Comparison of ENCODE assay signal across 9 cellular contexts in the genomic region with DNA sequence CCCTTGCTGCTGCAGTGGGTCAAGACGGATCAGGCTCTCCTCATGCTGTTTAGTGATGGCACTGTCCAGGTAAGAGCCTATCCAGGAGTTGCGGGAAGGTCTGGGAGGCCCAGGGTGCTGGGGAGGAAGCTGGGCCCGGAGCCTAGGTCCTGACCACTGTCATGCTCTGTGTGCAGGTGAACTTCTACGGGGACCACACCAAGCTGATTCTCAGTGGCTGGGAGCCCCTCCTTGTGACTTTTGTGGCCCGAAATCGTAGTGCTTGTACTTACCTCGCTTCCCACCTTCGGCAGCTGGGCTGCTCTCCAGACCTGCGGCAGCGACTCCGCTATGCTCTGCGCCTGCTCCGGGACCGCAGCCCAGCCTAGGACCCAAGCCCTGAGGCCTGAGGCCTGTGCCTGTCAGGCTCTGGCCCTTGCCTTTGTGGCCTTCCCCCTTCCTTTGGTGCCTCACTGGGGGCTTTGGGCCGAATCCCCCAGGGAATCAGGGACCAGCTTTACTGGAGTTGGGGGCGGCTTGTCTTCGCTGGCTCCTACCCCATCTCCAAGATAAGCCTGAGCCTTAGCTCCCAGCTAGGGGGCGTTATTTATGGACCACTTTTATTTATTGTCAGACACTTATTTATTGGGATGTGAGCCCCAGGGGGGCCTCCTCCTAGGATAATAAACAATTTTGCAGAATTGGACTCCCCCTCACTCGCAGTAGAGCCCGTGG. TPM values are rescaled to one million over a fixed set of nuclear protein-coding genes. Genes with fewer than 3 reads are reported as not detected.
DNase-seq lines count a peak whose midpoint lies in the region; ATAC-seq and TF ChIP-seq lines count a peak whose summit lies in the region.
"Had no signal": no experiment of that assay in that cellular context is flagged by ENCODE, and none has a peak within 500 bp of the region (broad histone marks: within the 10 kb centered on the region; RNA-seq: fewer than 3 reads in every experiment).

No MANE protein-coding gene starts in this region.

- TF ChIP-seq POLR2A in adrenal gland (IDR thresholded peaks at IDR 0.05), result no peak

- H3K4me1 ChIP-seq in CD8-positive, alpha-beta memory T cell (ENCODE audit: insufficient read depth, low read length), result peaks cover 66% of the 10 kb centered on the region
- peaks cover 50 to 68% of the 10 kb centered on the region in 2 donors for H3K4me1 ChIP-seq in adrenal gland (replicated peaks in 1 of 2)
- H3K4me1 ChIP-seq in naive thymus-derived CD4-positive, alpha-beta T cell (ENCODE audit: control insufficient read depth in 2 of 2, insufficient read depth in 2 of 2, low read length in 2 of 2), result peaks cover 56 to 62% of the 10 kb centered on the region in 2 donors

- peaks cover 0 to under 1% of the 10 kb centered on the region in 2 donors for H3K27me3 Mint-ChIP-seq in CD8-positive, alpha-beta memory T cell
- H3K27me3 Mint-ChIP-seq in naive thymus-derived CD4-positive, alpha-beta T cell, result peaks cover 0 to 3% (median 0%) of the 10 kb centered on the region in 5 donors

- peak overlapping the region; percentile 59 to 91 (median 88) for H3K27ac Mint-ChIP-seq in CD8-positive, alpha-beta memory T cell
- peak overlapping the region; percentile 40 to 96 (median 90) for H3K27ac Mint-ChIP-seq in naive thymus-derived CD4-positive, alpha-beta T cell

- intact Hi-C loops in adrenal gland (cut with DNase I), result no loop called here
- intact Hi-C loops in naive thymus-derived CD4-positive, alpha-beta T cell (cut with micrococcal nuclease), result loop anchor here (5.0 to 10.0 kb wide), 3 partner anchors 399 to 777 kb away; partner anchors contain the start of genes TESK2 (in 2 of the 2), NASP (in 1 of the 2) and ZSWIM5 (in 1 of the 2)

- H3K27me3 ChIP-seq in CD8-positive, alpha-beta memory T cell (ENCODE audit: insufficient read depth, low read length, poor library complexity, severe bottlenecking), result no peaks in the 10 kb centered on the region
- no peaks in the 10 kb centered on the region for H3K27me3 ChIP-seq in adrenal gland
- H3K27me3 ChIP-seq in naive thymus-derived CD4-positive, alpha-beta T cell (ENCODE audit: control insufficient read depth in 2 of 2, insufficient read depth in 2 of 2, low read length in 2 of 2), result no peaks in the 10 kb centered on the region

- peak overlapping the region in 2 of 7 donors; percentile 21 to 74 for H3K4me3 Mint-ChIP-seq in CD8-positive, alpha-beta memory T cell
- peak overlapping the region in 9 of 10 donors; percentile 14 to 59 (median 47) for H3K4me3 Mint-ChIP-seq in naive thymus-derived CD4-positive, alpha-beta T cell

- CTCF ChIA-PET in CD8-positive, alpha-beta memory T cell (lab: Charles Lee), result interaction anchor here (0.9 to 1.2 kb wide), 2 partner anchors 12 to 13 kb away, joined by 3 to 4 read pairs; no protein-coding TSS in a partner anchor
- CTCF ChIA-PET in naive thymus-derived CD4-positive, alpha-beta T cell (lab: Charles Lee), result interaction anchor here (1.1 kb wide), 1 partner anchor 21 kb away, joined by 3 read pairs; no protein-coding TSS in a partner anchor

- H3K36me3 Mint-ChIP-seq in CD8-positive, alpha-beta memory T cell, result peaks cover 14 to 62% (median 14%) of the 10 kb centered on the region in 3 donors
- H3K36me3 Mint-ChIP-seq in naive thymus-derived CD4-positive, alpha-beta T cell, result peaks cover 11 to 47% (median 34%) of the 10 kb centered on the region in 5 donors

- no peaks in the 10 kb centered on the region for H3K9me3 ChIP-seq in CD8-positive, alpha-beta memory T cell (ENCODE audit: low read length)
- H3K9me3 ChIP-seq in adrenal gland (replicated peaks in 1 of 3), result no peaks in the 10 kb centered on the region
- H3K9me3 ChIP-seq in naive thymus-derived CD4-positive, alpha-beta T cell (ENCODE audit: control insufficient read depth in 2 of 3, low read length in 3 of 3), result no peaks in the 10 kb centered on the region

- peaks cover 59 to 73% (median 66%) of the 10 kb centered on the region in 3 donors for H3K4me1 Mint-ChIP-seq in CD8-positive, alpha-beta memory T cell
- peaks cover 42 to 75% (median 67%) of the 10 kb centered on the region in 7 donors for H3K4me1 Mint-ChIP-seq in naive thymus-derived CD4-positive, alpha-beta T cell

- ATAC-seq in naive thymus-derived CD4-positive, alpha-beta T cell, result no peak
- ATAC-seq in GM19455 (IDR thresholded peaks at IDR 0.05; ENCODE audit: unreplicated experiment), result no peak

- H3K36me3 ChIP-seq in CD8-positive, alpha-beta memory T cell (ENCODE audit: insufficient read depth, low read length), result peaks cover 29% of the 10 kb centered on the region
- peaks cover 0 to 40% of the 10 kb centered on the region in 2 donors for H3K36me3 ChIP-seq in adrenal gland (replicated peaks in 1 of 2)
- peaks cover 14 to 46% (median 18%) of the 10 kb centered on the region in 3 experiments for H3K36me3 ChIP-seq in naive thymus-derived CD4-positive, alpha-beta T cell (ENCODE audit: control insufficient read depth in 2 of 3, insufficient read depth in 3 of 3, low read length in 3 of 3)

- H3K9me3 Mint-ChIP-seq in CD8-positive, alpha-beta memory T cell, result no peaks in the 10 kb centered on the region
- H3K9me3 Mint-ChIP-seq in naive thymus-derived CD4-positive, alpha-beta T cell, result peaks cover 0 to 2% (median 0%) of the 10 kb centered on the region in 11 donors

- 93 to 95% (median 94%) methylated on average over 7 to 20 of the region's 20 CpGs for WGBS in adrenal gland, 4 donors

- DNase-seq in CD8-positive, alpha-beta memory T cell, result no peak
- peak in 3 of 7 donors; percentile 17 to 54 (median 24) for DNase-seq in adrenal gland
- DNase-seq in naive thymus-derived CD4-positive, alpha-beta T cell, result peak in 1 of 9 donors; percentile 12
- no peak for DNase-seq in HCEC 1CT
- no peak for DNase-seq in epidermal melanocyte (ENCODE audit: insufficient read length, low spot score)
- DNase-seq: effector CD4-positive, alpha-beta T cell; NCI-H1105; T-helper 9 cell had no signal

- POLR2A ChIA-PET in CD8-positive, alpha-beta memory T cell (lab: Charles Lee), result interaction anchor here (0.6 to 2.5 kb wide), 3 partner anchors 9 to 128 kb away, joined by 3 to 9 read pairs (median 4); no protein-coding TSS in a partner anchor
- POLR2A ChIA-PET in naive thymus-derived CD4-positive, alpha-beta T cell (lab: Charles Lee), result interaction anchor here (0.9 to 18.7 kb wide), 5 partner anchors 10 to 206 kb away, joined by 3 to 709 read pairs (median 17); partner anchors contain the start of gene HECTD3

- TF ChIP-seq CTCF in adrenal gland (IDR thresholded peaks at IDR 0.05), result no peak

- no peak overlapping the region for H3K4me3 ChIP-seq in CD8-positive, alpha-beta memory T cell (ENCODE audit: low read length)
- H3K4me3 ChIP-seq in adrenal gland, result no peak overlapping the region
- H3K4me3 ChIP-seq in naive thymus-derived CD4-positive, alpha-beta T cell (ENCODE audit: low read length), result no peak overlapping the region

- H3K27ac ChIP-seq in CD8-positive, alpha-beta memory T cell (ENCODE audit: low read depth, low read length), result no peak overlapping the region
- H3K27ac ChIP-seq in adrenal gland, result peak overlapping the region in 4 of 5 donors; percentile 96 to 100 (median 99)
- H3K27ac ChIP-seq in naive thymus-derived CD4-positive, alpha-beta T cell (ENCODE audit: low read depth, low read length), result peak overlapping the region; percentile 91

RNA-seq across cellular contexts. Expression of gene DYNLT4, which starts 1.7 kb away (rescaled TPM):
- under 1 TPM; 0.28 to 0.31 TPM for total RNA-seq in CD8-positive, alpha-beta memory T cell
- polyA plus RNA-seq in CD8-positive, alpha-beta memory T cell, result not detected
- total RNA-seq in adrenal gland, result 1 to 10 TPM in 7 of 8 donors, not detected in 1; 1.1 to 9.4 (median 2.6) TPM
- 10 to 100 TPM in 1 of 3 donors, 1 to 10 TPM in 1, not detected in 1; 3.0 to 10.3 TPM for polyA plus RNA-seq in adrenal gland
- 1 to 10 TPM in 2 of 5 experiments, under 1 TPM in 3; 0.31 to 9.7 (median 0.87) TPM for total RNA-seq in naive thymus-derived CD4-positive, alpha-beta T cell
- under 1 TPM in 1 of 2 donors, not detected in 1; 0.47 TPM for polyA plus RNA-seq in naive thymus-derived CD4-positive, alpha-beta T cell

RNA-seq across cellular contexts. Expression of gene BTBD19, which starts 2.9 kb away (rescaled TPM):
- 1 to 10 TPM; 7.3 to 7.8 TPM for total RNA-seq in CD8-positive, alpha-beta memory T cell
- polyA plus RNA-seq in CD8-positive, alpha-beta memory T cell, result 0.24 TPM
- total RNA-seq in adrenal gland, result 10 to 100 TPM in 7 of 8 donors, 1 to 10 TPM in 1; 8.6 to 46.3 (median 21.3) TPM
- 10 to 100 TPM in 2 of 3 donors, 1 to 10 TPM in 1; 4.8 to 67.2 (median 26.5) TPM for polyA plus RNA-seq in adrenal gland
- total RNA-seq in naive thymus-derived CD4-positive, alpha-beta T cell, result 10 to 100 TPM; 11.2 to 47.2 (median 13.5) TPM
- polyA plus RNA-seq in naive thymus-derived CD4-positive, alpha-beta T cell, result under 1 TPM; 0.07 to 0.28 TPM

RNA-seq across cellular contexts. Expression of gene PLK3, which starts 5.3 kb away (rescaled TPM):
- 100 to 1,000 TPM; 104 to 114 TPM for total RNA-seq in CD8-positive, alpha-beta memory T cell
- 22.5 TPM for polyA plus RNA-seq in CD8-positive, alpha-beta memory T cell
- 10 to 100 TPM; 11.2 to 37.5 (median 17.1) TPM for total RNA-seq in adrenal gland
- polyA plus RNA-seq in adrenal gland, result 10 to 100 TPM in 2 of 3 donors, 1 to 10 TPM in 1; 4.9 to 51.8 (median 49.4) TPM
- 100 to 1,000 TPM in 4 of 5 experiments, 10 to 100 TPM in 1; 92.8 to 456 (median 142) TPM for total RNA-seq in naive thymus-derived CD4-positive, alpha-beta T cell
- polyA plus RNA-seq in naive thymus-derived CD4-positive, alpha-beta T cell, result 10 to 100 TPM; 30.5 to 59.1 TPM

RNA-seq across cellular contexts. Expression of gene BEST4, which starts 17.5 kb away (rescaled TPM):
- 1 to 10 TPM; 1.2 to 1.4 TPM for total RNA-seq in CD8-positive, alpha-beta memory T cell
- 0.54 TPM for polyA plus RNA-seq in CD8-positive, alpha-beta memory T cell
- total RNA-seq in adrenal gland, result 1 to 10 TPM in 2 of 8 donors, under 1 TPM in 5, not detected in 1; 0.12 to 3.1 (median 0.68) TPM
- 1 to 10 TPM in 2 of 3 donors, under 1 TPM in 1; 0.09 to 6.2 (median 5.3) TPM for polyA plus RNA-seq in adrenal gland
- 1 to 10 TPM in 2 of 5 experiments, under 1 TPM in 3; 0.77 to 1.4 (median 0.96) TPM for total RNA-seq in naive thymus-derived CD4-positive, alpha-beta T cell
- polyA plus RNA-seq in naive thymus-derived CD4-positive, alpha-beta T cell, result under 1 TPM in 1 of 2 donors, not detected in 1; 0.72 TPM

RNA-seq across cellular contexts. Expression of gene RPS8, which starts 30.1 kb away (rescaled TPM):
- total RNA-seq in CD8-positive, alpha-beta memory T cell, result 1,000 to 10,000 TPM; 2,426 to 2,465 TPM
- 972 TPM for polyA plus RNA-seq in CD8-positive, alpha-beta memory T cell
- total RNA-seq in adrenal gland, result 1,000 to 10,000 TPM; 1,508 to 2,877 (median 2,320) TPM
- polyA plus RNA-seq in adrenal gland, result 1,000 to 10,000 TPM; 1,753 to 3,127 (median 2,737) TPM
- total RNA-seq in naive thymus-derived CD4-positive, alpha-beta T cell, result 1,000 to 10,000 TPM; 2,000 to 3,409 (median 3,025) TPM
- polyA plus RNA-seq in naive thymus-derived CD4-positive, alpha-beta T cell, result 1,000 to 10,000 TPM in 1 of 2 donors, 100 to 1,000 TPM in 1; 954 to 1,486 TPM

Comparison
In these comparisons a context has a peak if more than half of its experiments do, and no peak if none do; other contexts are left out.
1. intact Hi-C loops: an anchor here in naive thymus-derived CD4-positive, alpha-beta T cell (5.0 to 10.0 kb wide); none called in adrenal gland.